ENCODE assay signal across 28 cellular contexts in genomic region chr14:31529053-31529452, GRCh38. TPM values are rescaled to one million over a fixed set of nuclear protein-coding genes. Genes with fewer than 3 reads are reported as not detected.
"Had no signal": no experiment of that assay in that cellular context is flagged by ENCODE, and none has a peak within 500 bp of the region (broad histone marks: within the 10 kb centered on the region; RNA-seq: fewer than 3 reads in every experiment).

No MANE protein-coding gene starts in this region.

- H3K9me3 Mint-ChIP-seq: activated CD4-positive, alpha-beta memory T cell treated with anti-CD3 and anti-CD28 coated beads, Interleukin-2, amount 10 ng/mL, durations not matched to agents 7 days and 5 days had no signal

- H3K27me3 ChIP-seq: Peyer's patch, SJCRH30 had no signal

- H3K4me2 ChIP-seq: SK-N-SH had no signal

- H3K27ac Mint-ChIP-seq: activated CD4-positive, alpha-beta memory T cell treated with anti-CD3 and anti-CD28 coated beads, Interleukin-2, amount 10 ng/mL, durations not matched to agents 7 days and 5 days; activated CD4-positive, alpha-beta T cell treated with anti-CD3 and anti-CD28 coated beads for 36 hours; brain had no signal

- H3K36me3 Mint-ChIP-seq: brain had no signal

- ATAC-seq: activated CD4-positive, alpha-beta T cell treated with anti-CD3 and anti-CD28 coated beads for 36 hours had no signal

- FAIRE-seq: astrocyte had no signal

- H3K9me2 ChIP-seq: SK-N-SH had no signal

- H3K4me1 ChIP-seq: Peyer's patch, SJCRH30 had no signal

- H3K36me3 ChIP-seq: Peyer's patch, SJCRH30 had no signal

- DNase-seq: activated CD4-positive, alpha-beta memory T cell treated with anti-CD3 and anti-CD28 coated beads, Interleukin-2, amount 10 ng/mL, durations not matched to agents 7 days and 5 days; activated CD4-positive, alpha-beta T cell treated with anti-CD3 and anti-CD28 coated beads for 36 hours; activated CD4-positive, alpha-beta T cell treated with anti-CD3 and anti-CD28 coated beads, Interleukin-2, amount 50 U/mL, for 1 hour; activated CD8-positive, alpha-beta memory T cell treated with anti-CD3 and anti-CD28 coated beads, Interleukin-2, amount 50 U/mL, for 4 hours; activated naive CD4-positive, alpha-beta T cell treated with anti-CD3 and anti-CD28 coated beads, Interleukin-2, amount 50 U/mL, for 16 hours; amygdala; central memory CD4-positive, alpha-beta T cell; Kasumi-1; KBM-7; MV-4-11; NCI-H1092 treated with DMSO at 0.1 percent for 48 hours; NCI-H1417 treated with DMSO at 0.1 percent for 48 hours; NCI-H1694; NCI-H2029; NCI-H2107; NCI-H510A treated with DMSO at 0.1 percent for 48 hours; NCI-H69; NK-92 treated with Interleukin-12 subunit alpha and Interleukin-12 subunit beta, amount 100 ng/mL, for 24 hours; Peyer's patch; Right ventricle myocardium superior; SJCRH30; SK-N-SH; T-helper 1 cell had no signal

- H3K4me3 ChIP-seq: Peyer's patch, SJCRH30 had no signal

- H3K27ac ChIP-seq: Peyer's patch, RWPE1, SJCRH30, VCaP had no signal

- H3K9me3 ChIP-seq: Peyer's patch, SJCRH30, SK-N-SH had no signal

RNA-seq across cellular contexts. Expression of gene GPR33, which starts 41.2 kb away (rescaled TPM):
- total RNA-seq: activated CD4-positive, alpha-beta memory T cell treated with anti-CD3 and anti-CD28 coated beads, Interleukin-2, amount 10 ng/mL, durations not matched to agents 7 days and 5 days; activated CD4-positive, alpha-beta T cell treated with anti-CD3 and anti-CD28 coated beads for 36 hours; astrocyte; Peyer's patch; Right ventricle myocardium superior; SJCRH30; T-helper 2 cell treated with Interferon-gamma antibody and Interleukin-4, amounts not matched to agents 100 ng/mL and 5 ng/mL, for 36 hours had no signal
